ENCODE assay signal across 24 cellular contexts in the genomic region with DNA sequence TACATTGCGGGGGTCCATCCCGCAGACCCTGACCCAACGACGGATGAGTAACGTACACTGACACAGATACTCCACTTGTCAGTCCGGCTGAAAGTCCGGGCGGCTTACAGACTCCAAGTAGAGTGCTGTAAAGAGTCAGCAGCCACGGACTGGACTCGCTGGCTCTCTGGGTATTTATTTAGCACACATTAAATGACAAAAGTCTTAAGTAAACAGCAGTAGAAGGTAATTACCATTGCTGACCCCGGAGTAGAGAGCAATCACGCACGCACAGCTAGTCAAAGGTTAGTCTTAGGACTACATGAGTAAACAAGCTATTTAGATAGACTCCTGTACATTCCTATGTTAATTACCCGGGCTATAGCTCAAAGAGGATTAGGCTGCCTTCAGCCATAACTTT.
DNase-seq lines count a peak whose midpoint lies in the region; ATAC-seq and TF ChIP-seq lines count a peak whose summit lies in the region.
"Had no signal": no experiment of that assay in that cellular context is flagged by ENCODE, and none has a peak within 500 bp of the region (broad histone marks: within the 10 kb centered on the region; RNA-seq: fewer than 3 reads in every experiment).

No MANE protein-coding gene starts in this region.

- peak overlapping the region; percentile 76 for H3K27ac Mint-ChIP-seq in Caco-2 (ENCODE audit: unreplicated experiment)
- H3K27ac Mint-ChIP-seq: activated CD4-positive, alpha-beta memory T cell treated with anti-CD3 and anti-CD28 coated beads for 36 hours; activated naive CD8-positive, alpha-beta T cell treated with anti-CD3 and anti-CD28 coated beads, Interleukin-2, amount 50 U/mL, for 24 hours; B cell; mesothelial cell of epicardium; naive thymus-derived CD8-positive, alpha-beta T cell; T-helper 2 cell treated with Interferon-gamma antibody and Interleukin-4, amounts not matched to agents 5 μg/mL and 100 μg/mL, for 36 hours had no signal

- no peaks in the 10 kb centered on the region for H3K36me3 ChIP-seq in Caco-2 (ENCODE audit: control insufficient read depth, insufficient read depth, low read length)
- H3K36me3 ChIP-seq in HAP-1 (replicated peaks): no peaks in the 10 kb centered on the region
- H3K36me3 ChIP-seq: upper lobe of left lung had no signal

- no peaks in the 10 kb centered on the region for H3K27me3 ChIP-seq in Caco-2 (replicated peaks; ENCODE audit: control insufficient read depth, insufficient read depth, low read length)
- no peaks in the 10 kb centered on the region for H3K27me3 ChIP-seq in HAP-1 (ENCODE audit: low read depth)
- H3K27me3 ChIP-seq: body of pancreas, upper lobe of left lung had no signal

- no peaks in the 10 kb centered on the region for H3K27me3 Mint-ChIP-seq in Caco-2 (ENCODE audit: insufficient read depth, unreplicated experiment)
- H3K27me3 Mint-ChIP-seq: activated CD4-positive, alpha-beta memory T cell treated with anti-CD3 and anti-CD28 coated beads for 36 hours; activated naive CD8-positive, alpha-beta T cell treated with anti-CD3 and anti-CD28 coated beads, Interleukin-2, amount 50 U/mL, for 24 hours; B cell; naive thymus-derived CD8-positive, alpha-beta T cell had no signal

- peaks cover 17% of the 10 kb centered on the region for H3K9me3 ChIP-seq in Caco-2
- H3K9me3 ChIP-seq in HAP-1: peaks cover 7% of the 10 kb centered on the region; the same call in 1 of the 2 replicates
- H3K9me3 ChIP-seq: body of pancreas had no signal

- peak overlapping the region; percentile 42 for H3K4me3 Mint-ChIP-seq in Caco-2 (ENCODE audit: unreplicated experiment)
- H3K4me3 Mint-ChIP-seq: activated CD4-positive, alpha-beta memory T cell treated with anti-CD3 and anti-CD28 coated beads for 36 hours; activated naive CD8-positive, alpha-beta T cell treated with anti-CD3 and anti-CD28 coated beads, Interleukin-2, amount 50 U/mL, for 24 hours; B cell; mesothelial cell of epicardium; T-helper 2 cell treated with Interferon-gamma antibody and Interleukin-4, amounts not matched to agents 5 μg/mL and 100 μg/mL, for 36 hours had no signal

- TF ChIP-seq CTCF in Caco-2 (IDR thresholded peaks at IDR 0.05; ENCODE audit: insufficient read depth in 1 of 2, low read depth in 1 of 2, low read length in 1 of 2, severe bottlenecking in 1 of 2, unreplicated experiment in 1 of 2): no peak

- peaks cover 48% of the 10 kb centered on the region for H3K9me3 Mint-ChIP-seq in Caco-2 (ENCODE audit: unreplicated experiment)

- in situ Hi-C loops in HAP-1 (cut with MboI; ENCODE audit: low sequenced_read_pairs): no loop called here

- peak; percentile 74 to 87 for DNase-seq in Caco-2
- DNase-seq in HAP-1 (ENCODE audit: low spot score in 2 of 2): peak; percentile 48 to 69
- peak; percentile 18 to 30 for DNase-seq in SHP77 (lab: John Stamatoyannopoulos, UW)
- DNase-seq in left kidney (ENCODE audit: low read depth, low spot score): peak; percentile 18
- DNase-seq in NCI-H226: no peak
- no peak for DNase-seq in NCI-H2196 (lab: John Stamatoyannopoulos, UW; ENCODE audit: unreplicated experiment)
- DNase-seq: activated CD4-positive, alpha-beta memory T cell treated with anti-CD3 and anti-CD28 coated beads for 36 hours; activated gamma-delta T cell; activated naive CD8-positive, alpha-beta T cell treated with anti-CD3 and anti-CD28 coated beads, Interleukin-2, amount 50 U/mL, for 24 hours; body of pancreas; HCEC 1CT; naive thymus-derived CD8-positive, alpha-beta T cell; NCI-H1092 treated with DMSO at 0.1 percent for 48 hours; NCI-H2029 treated with DMSO at 0.1 percent for 48 hours; NCI-H446; upper lobe of left lung had no signal

- POLR2A ChIA-PET in Caco-2 (lab: Charles Lee): no interaction called here

- H3K4me3 ChIP-seq in Caco-2 (ENCODE audit: low read depth, low read length) (no peak overlapping the region), HAP-1 (no peak overlapping the region)
- H3K4me3 ChIP-seq: body of pancreas, upper lobe of left lung had no signal

- H3K4me1 ChIP-seq in Caco-2 (peaks cover 10% of the 10 kb centered on the region), HAP-1 (no peaks in the 10 kb centered on the region)
- H3K4me1 ChIP-seq: body of pancreas, upper lobe of left lung had no signal

- H3K36me3 Mint-ChIP-seq in Caco-2 (ENCODE audit: insufficient read depth, unreplicated experiment): peaks cover 8% of the 10 kb centered on the region
- H3K36me3 Mint-ChIP-seq: activated CD4-positive, alpha-beta memory T cell treated with anti-CD3 and anti-CD28 coated beads for 36 hours; naive thymus-derived CD8-positive, alpha-beta T cell had no signal

- H3K4me1 Mint-ChIP-seq in Caco-2 (ENCODE audit: low read depth, unreplicated experiment): peaks cover 16% of the 10 kb centered on the region
- H3K4me1 Mint-ChIP-seq: activated naive CD8-positive, alpha-beta T cell treated with anti-CD3 and anti-CD28 coated beads, Interleukin-2, amount 50 U/mL, for 24 hours; B cell; naive thymus-derived CD8-positive, alpha-beta T cell had no signal

- CTCF ChIA-PET in Caco-2 (lab: Charles Lee): no interaction called here

- ATAC-seq in HG03159 (IDR thresholded peaks at IDR 0.05; ENCODE audit: unreplicated experiment) (no peak), GM18907 (IDR thresholded peaks at IDR 0.05; ENCODE audit: unreplicated experiment) (no peak)
- ATAC-seq: activated naive CD8-positive, alpha-beta T cell treated with anti-CD3 and anti-CD28 coated beads, Interleukin-2, amount 50 U/mL, for 24 hours; body of pancreas; left lobe of liver; naive thymus-derived CD8-positive, alpha-beta T cell; sciatic nerve; SK-N-SH treated with all-trans-retinoic acid at 6 μM for 48 hours had no signal

- intact Hi-C loops in Caco-2 (cut with micrococcal nuclease; ENCODE audit: unreplicated experiment): loop anchor here (1.0 to 2.0 kb wide), 3 partner anchors 57 to 158 kb away; no protein-coding TSS in a partner anchor

- no TSS peak for BruUV-seq in Caco-2 (replicated peaks; lab: Mats Ljungman, UMichigan)

Comparison
In these comparisons a context has a peak if more than half of its experiments do, and no peak if none do; other contexts are left out.
1. DNase-seq: peak in Caco-2 (2 of 2), HAP-1 (2 of 2), SHP77 (2 of 2) and left kidney (single experiment); none in NCI-H226 (single experiment) and NCI-H2196 (single experiment).